Comparison of ENCODE assay signal across 1 cellular context in the genomic region with DNA sequence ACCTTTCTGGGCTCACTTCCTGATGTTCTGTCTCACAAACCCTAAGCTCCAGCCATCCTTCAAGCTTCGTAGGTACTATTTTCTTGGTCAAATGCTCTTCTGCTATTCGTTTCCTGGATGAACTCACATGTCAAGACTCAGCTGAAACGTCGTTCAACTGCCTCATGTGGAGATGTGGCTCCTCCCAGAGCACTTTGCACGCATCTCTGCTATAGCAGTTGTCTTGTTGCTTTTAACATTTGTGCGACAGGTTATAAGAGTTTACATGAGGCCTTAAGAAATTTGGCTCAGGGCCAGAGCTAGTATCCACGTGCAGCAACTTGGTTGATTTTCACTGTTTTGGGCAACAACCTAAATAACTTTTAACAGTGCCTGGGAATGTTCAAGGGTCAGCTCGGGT.
TF ChIP-seq lines count a peak whose summit lies in the region.

No MANE protein-coding gene starts in this region.

TF ChIP-seq in IMR-90, 13 proteins besides CTCF, POLR2A, EP300 and RAD21:
- TF ChIP-seq USF2 (IDR thresholded peaks at IDR 0.05; ENCODE audit: low read depth, low read length) (no peak), BHLHE40 (IDR thresholded peaks at IDR 0.05; ENCODE audit: low read depth, low read length) (no peak), ELK1 (IDR thresholded peaks at IDR 0.05; ENCODE audit: borderline replicate concordance, low read depth, low read length) (no peak)
